Comparison of ENCODE assay signal across 1 cellular context in the genomic region with DNA sequence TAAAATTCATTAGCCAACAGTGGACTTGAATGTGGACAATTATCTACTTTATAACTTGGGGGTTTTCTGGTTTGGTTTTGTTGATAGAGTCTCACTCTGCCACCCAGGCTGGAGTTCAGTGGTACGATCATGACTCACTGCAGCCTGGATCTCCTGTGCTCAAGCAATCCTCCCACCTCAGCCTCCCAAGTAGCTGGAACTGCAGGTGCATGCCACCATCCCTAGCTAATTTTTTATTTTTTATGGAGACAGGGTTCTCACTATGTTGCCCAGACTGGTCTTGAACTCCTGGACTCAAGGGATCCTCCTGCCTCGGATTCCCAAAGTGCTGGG.
TF ChIP-seq lines count a peak whose summit lies in the region.

No MANE protein-coding gene starts in this region.

TF ChIP-seq in endothelial cell of umbilical vein, 7 proteins besides CTCF, POLR2A, EP300 and RAD21:
- TF ChIP-seq JUN (IDR thresholded peaks at IDR 0.05; ENCODE audit: borderline replicate concordance, insufficient read depth, insufficient read length, low read depth) = no peak
- no peak for TF ChIP-seq MYC (IDR thresholded peaks at IDR 0.05; ENCODE audit: low read depth, low read length)
- no peak for TF ChIP-seq FOS (IDR thresholded peaks at IDR 0.05; ENCODE audit: borderline replicate concordance, insufficient read depth, low read length)
- TF ChIP-seq EZH2 (IDR thresholded peaks at IDR 0.05; ENCODE audit: borderline replicate concordance, low read depth, low read length, severe bottlenecking) = no peak
